In genomic region chr5:179800696-179801201, GRCh38 we compare ENCODE assay signal across 19 cellular contexts. TPM values are rescaled to one million over a fixed set of nuclear protein-coding genes. Genes with fewer than 3 reads are reported as not detected.
A peak's percentile ranks its signal among the peaks of the same experiment; 100 is the strongest.
DNase-seq lines count a peak whose midpoint lies in the region; ATAC-seq and TF ChIP-seq lines count a peak whose summit lies in the region.
"Had no signal": no experiment of that assay in that cellular context is flagged by ENCODE, and none has a peak within 500 bp of the region (broad histone marks: within the 10 kb centered on the region; RNA-seq: fewer than 3 reads in every experiment).

No MANE protein-coding gene starts in this region.

- no peak for TF ChIP-seq POLR2A in adrenal gland (IDR thresholded peaks at IDR 0.05)

- H3K9me3 ChIP-seq in right cardiac atrium (ENCODE audit: control insufficient read depth, low read length) (no peaks in the 10 kb centered on the region), right atrium auricular region (no peaks in the 10 kb centered on the region), adrenal gland (replicated peaks in 1 of 3) (no peaks in the 10 kb centered on the region), osteoblast (ENCODE audit: low read depth, low read length) (no peaks in the 10 kb centered on the region), SK-N-SH (no peaks in the 10 kb centered on the region)
- H3K9me3 ChIP-seq: SJCRH30 had no signal

- CTCF ChIA-PET in SK-N-SH (lab: Yijun Ruan, JAX): interaction anchor here (1.1 to 2.2 kb wide), 2 partner anchors 12 to 38 kb away, joined by 3 to 9 read pairs; no protein-coding TSS in a partner anchor

- TF ChIP-seq EP300 in SK-N-SH (IDR thresholded peaks at IDR 0.05; ENCODE audit: borderline replicate concordance in 1 of 2, low read depth in 1 of 2, low read length in 1 of 2): no peak

- H3F3A ChIP-seq in SK-N-SH (replicated peaks; ENCODE audit: insufficient read depth): peaks cover 4% of the 10 kb centered on the region

- TF ChIP-seq RAD21 in SK-N-SH (IDR thresholded peaks at IDR 0.05; ENCODE audit: low read length): no peak

- no peak for ATAC-seq in right cardiac atrium

- H4K20me1 ChIP-seq in osteoblast (ENCODE audit: insufficient read depth, low read length): peaks cover 37% of the 10 kb centered on the region
- H4K20me1 ChIP-seq in SK-N-SH (ENCODE audit: insufficient read depth): peaks cover 37% of the 10 kb centered on the region

- H3K36me3 ChIP-seq in right atrium auricular region (peaks cover 42% of the 10 kb centered on the region), adrenal gland (replicated peaks in 1 of 2) (peaks cover 0 to 43% of the 10 kb centered on the region in 2 donors), osteoblast (ENCODE audit: insufficient read depth, low read length) (peaks cover 35% of the 10 kb centered on the region), SK-N-SH (replicated peaks in 1 of 2; ENCODE audit: control insufficient read depth in 1 of 2, insufficient read depth in 2 of 2, low read length in 1 of 2) (peaks cover 0 to 49% of the 10 kb centered on the region in 2 experiments)

- H3K27ac ChIP-seq in right cardiac atrium (ENCODE audit: low read length) (no peak overlapping the region), right atrium auricular region (no peak overlapping the region), adrenal gland (peak overlapping the region in 2 of 5 donors; percentile 30 to 32), osteoblast (ENCODE audit: low read depth, low read length) (no peak overlapping the region), SK-N-SH (ENCODE audit: low read depth in 2 of 2, low read length in 1 of 2) (no peak overlapping the region)
- H3K27ac ChIP-seq: SJCRH30 had no signal

- intact Hi-C loops in right cardiac atrium (cut with DNase I) (no loop called here), adrenal gland (cut with DNase I) (loop anchor here in 1 of 2 donors (10.0 kb wide), 2 partner anchors 54 to 104 kb away; partner anchors contain the start of genes MRNIP and TBC1D9B), posterior cingulate gyrus (cut with DNase I) (loop anchor here (5.0 to 10.0 kb wide), 2 partner anchors 107 to 294 kb away; partner anchors contain the start of gene TBC1D9B)

- H3K4me1 ChIP-seq in right cardiac atrium (ENCODE audit: control insufficient read depth, insufficient read depth, low read length): peaks cover 7% of the 10 kb centered on the region
- H3K4me1 ChIP-seq in right atrium auricular region: peaks cover 0 to 48% of the 10 kb centered on the region in 2 donors
- H3K4me1 ChIP-seq in adrenal gland (replicated peaks in 1 of 2): peaks cover 37 to 49% of the 10 kb centered on the region in 2 donors
- H3K4me1 ChIP-seq in osteoblast (ENCODE audit: insufficient read depth, low read length): peaks cover 28% of the 10 kb centered on the region
- peaks cover 16 to 28% of the 10 kb centered on the region in 2 experiments; a peak in 3 of 4 replicates for H3K4me1 ChIP-seq in SK-N-SH (ENCODE audit: control insufficient read depth in 1 of 2, insufficient read depth in 2 of 2, low read depth in 1 of 2, low read length in 1 of 2)

- TF ChIP-seq CTCF in right atrium auricular region (IDR thresholded peaks at IDR 0.05) (no peak), adrenal gland (IDR thresholded peaks at IDR 0.05) (no peak), osteoblast (IDR thresholded peaks at IDR 0.05; ENCODE audit: extremely low read depth, low read depth, low read length) (no peak), SK-N-SH (IDR thresholded peaks at IDR 0.05) (no peak)

- H3K4me3 ChIP-seq in right cardiac atrium (ENCODE audit: low read length) (no peak overlapping the region), right atrium auricular region (no peak overlapping the region), adrenal gland (no peak overlapping the region), osteoblast (ENCODE audit: insufficient read depth, low read length) (no peak overlapping the region), SK-N-SH (ENCODE audit: low read depth in 2 of 2, low read length in 1 of 2) (no peak overlapping the region)
- H3K4me3 ChIP-seq: SJCRH30 had no signal

- H3K79me2 ChIP-seq in osteoblast (ENCODE audit: insufficient read depth, low read length): peaks cover 41% of the 10 kb centered on the region
- peaks cover 43% of the 10 kb centered on the region for H3K79me2 ChIP-seq in SK-N-SH (ENCODE audit: insufficient read depth)

- no peak overlapping the region for H3K9ac ChIP-seq in SK-N-SH

- H2AFZ ChIP-seq in osteoblast (ENCODE audit: low read length) (no peak overlapping the region), SK-N-SH (ENCODE audit: low read depth) (no peak overlapping the region)

- no peak overlapping the region for H3K4me2 ChIP-seq in osteoblast (ENCODE audit: insufficient read depth, low read length)
- no peak overlapping the region for H3K4me2 ChIP-seq in SK-N-SH

- POLR2A ChIA-PET in SK-N-SH (lab: Yijun Ruan, JAX): no interaction called here

- DNase-seq in right cardiac atrium (peak in 2 of 3 donors; percentile 16 to 56), right atrium auricular region (ENCODE audit: low spot score) (no peak), adrenal gland (peak in 4 of 7 donors; percentile 15 to 34 (median 30)), osteoblast (ENCODE audit: insufficient read length, low spot score, missing footprints) (peak; percentile 80), SW480 (ENCODE audit: low spot score) (no peak), posterior cingulate gyrus (no peak), SK-N-SH (no peak)
- DNase-seq: DMS79; H7; HFFc6; KG1; NCI-H1105; NCI-H146; NCI-H2029; NCI-H345; NCI-H524; NCI-H774; NK-92 treated with Interleukin-12 subunit alpha and Interleukin-12 subunit beta, amount 100 ng/mL, for 24 hours; SJCRH30 had no signal

- no peaks in the 10 kb centered on the region for H3K27me3 ChIP-seq in right cardiac atrium (ENCODE audit: control insufficient read depth, insufficient read depth)
- H3K27me3 ChIP-seq in right atrium auricular region: no peaks in the 10 kb centered on the region
- H3K27me3 ChIP-seq in adrenal gland: no peaks in the 10 kb centered on the region
- H3K27me3 ChIP-seq in osteoblast (ENCODE audit: insufficient read depth, low read length): no peaks in the 10 kb centered on the region
- H3K27me3 ChIP-seq in SK-N-SH (ENCODE audit: insufficient read depth): no peaks in the 10 kb centered on the region
- H3K27me3 ChIP-seq: SJCRH30 had no signal

- 79% methylated on average over 12 of the region's 12 CpGs for WGBS in right cardiac atrium
- 66 to 82% (median 74%) methylated on average over 6 to 12 of the region's 12 CpGs for WGBS in adrenal gland, 4 donors
- WGBS in SK-N-SH (ENCODE audit: low lambda C conversion rate): 81% methylated on average over 6 of the region's 12 CpGs

- no peaks in the 10 kb centered on the region for H3K9me2 ChIP-seq in SK-N-SH

RNA-seq across cellular contexts. Expression of gene MGAT4B, which starts 5.9 kb away (rescaled TPM):
- total RNA-seq in right cardiac atrium (10 to 100 TPM; 71.8 to 82.2 (median 80.9) TPM), right atrium auricular region (10 to 100 TPM; 71.7 to 77.1 TPM), adrenal gland (100 to 1,000 TPM in 7 of 8 donors, 10 to 100 TPM in 1; 93.3 to 242 (median 223) TPM), osteoblast (90.5 and 95.9 TPM in 2 replicates)
- polyA plus RNA-seq in right cardiac atrium (56.7 TPM), adrenal gland (100 to 1,000 TPM in 2 of 3 donors, 10 to 100 TPM in 1; 80.5 to 192 (median 122) TPM), SK-N-SH (2012; rRNA removed) (174 and 190 TPM in 2 replicates)
- 120 and 170 TPM in 2 replicates for polyA plus RNA-seq in SK-N-SH (2012; cell fraction: cytosol; rRNA removed)
- polyA plus RNA-seq in SK-N-SH (2012; cell fraction: nucleus; rRNA removed): 434 and 545 TPM in 2 replicates

RNA-seq across cellular contexts. Expression of gene LTC4S, which starts 7.0 kb away (rescaled TPM):
- total RNA-seq in right cardiac atrium (10 to 100 TPM; 17.3 to 24.3 (median 22.6) TPM), right atrium auricular region (10 to 100 TPM in 1 of 2 donors, 1 to 10 TPM in 1; 9.0 to 11.1 TPM), adrenal gland (100 to 1,000 TPM in 1 of 8 donors, 10 to 100 TPM in 7; 10.2 to 205 (median 27.0) TPM), osteoblast (1.4 and 1.5 TPM in 2 replicates)
- polyA plus RNA-seq in right cardiac atrium (18.6 TPM), adrenal gland (10 to 100 TPM in 2 of 3 donors, not detected in 1; 24.1 to 44.4 TPM), SK-N-SH (2012; rRNA removed) (0.34 and 0.43 TPM in 2 replicates)
- 0.14 TPM in 1 of 2 replicates, not detected in the other for polyA plus RNA-seq in SK-N-SH (2012; cell fraction: cytosol; rRNA removed)
- polyA plus RNA-seq in SK-N-SH (2012; cell fraction: nucleus; rRNA removed): 0.67 and 0.75 TPM in 2 replicates
- total RNA-seq: HFFc6, SJCRH30 had no signal

RNA-seq across cellular contexts. Expression of gene SQSTM1, which starts 20.0 kb away (rescaled TPM):
- total RNA-seq in right cardiac atrium (100 to 1,000 TPM; 307 to 406 (median 370) TPM), right atrium auricular region (100 to 1,000 TPM; 379 to 436 TPM), adrenal gland (1,000 to 10,000 TPM in 3 of 8 donors, 100 to 1,000 TPM in 5; 521 to 2,312 (median 919) TPM), osteoblast (826 and 992 TPM in 2 replicates)
- polyA plus RNA-seq in right cardiac atrium (257 TPM), adrenal gland (100 to 1,000 TPM; 258 to 312 (median 292) TPM), SK-N-SH (2012; rRNA removed) (181 and 185 TPM in 2 replicates)
- 98.5 and 121 TPM in 2 replicates for polyA plus RNA-seq in SK-N-SH (2012; cell fraction: cytosol; rRNA removed)
- 413 and 442 TPM in 2 replicates for polyA plus RNA-seq in SK-N-SH (2012; cell fraction: nucleus; rRNA removed)

RNA-seq across cellular contexts. Expression of gene MRNIP, which starts 57.9 kb away (rescaled TPM):
- total RNA-seq in right cardiac atrium (10 to 100 TPM; 12.3 to 20.1 (median 16.4) TPM), right atrium auricular region (10 to 100 TPM; 12.5 to 20.3 TPM), adrenal gland (10 to 100 TPM; 14.7 to 46.5 (median 32.2) TPM), osteoblast (10.1 and 12.7 TPM in 2 replicates)
- polyA plus RNA-seq in right cardiac atrium (20.5 TPM), adrenal gland (100 to 1,000 TPM in 2 of 3 donors, 10 to 100 TPM in 1; 12.3 to 129 (median 104) TPM), SK-N-SH (2012; rRNA removed) (32.8 and 34.9 TPM in 2 replicates)
- 12.4 and 13.7 TPM in 2 replicates for polyA plus RNA-seq in SK-N-SH (2012; cell fraction: cytosol; rRNA removed)
- polyA plus RNA-seq in SK-N-SH (2012; cell fraction: nucleus; rRNA removed): 283 and 329 TPM in 2 replicates

Comparison
In these comparisons a context has a peak if more than half of its experiments do, and no peak if none do; other contexts are left out.
1. DNase-seq: peak in right cardiac atrium (2 of 3), adrenal gland (4 of 7) and osteoblast (single experiment); none in right atrium auricular region (single experiment), SW480 (single experiment), posterior cingulate gyrus (0 of 10) and SK-N-SH (single experiment).